Comparison of ENCODE assay signal across 1 cellular context in genomic region chr1:169105434-169106094, GRCh38.
TF ChIP-seq lines count a peak whose summit lies in the region.

No MANE protein-coding gene starts in this region.

TF ChIP-seq in HepG2, 621 proteins besides CTCF, POLR2A, EP300 and RAD21 (continued from another document and continues in another):
- peak; percentile 80; the same call in 1 of the 2 replicates for TF ChIP-seq MXD4 (CRISPR knock-in tag; IDR thresholded peaks at IDR 0.05)
- TF ChIP-seq ZFP82 (CRISPR knock-in tag; IDR thresholded peaks at IDR 0.05; ENCODE audit: borderline replicate concordance) = no peak
- no peak; the same call in 1 of the 2 replicates for TF ChIP-seq ELF3 (CRISPR knock-in tag; IDR thresholded peaks at IDR 0.05)
- TF ChIP-seq ZNF281 (CRISPR knock-in tag; IDR thresholded peaks at IDR 0.05; ENCODE audit: borderline replicate concordance) = peak; percentile 88
- no peak for TF ChIP-seq ZFP36 (IDR thresholded peaks at IDR 0.05; ENCODE audit: borderline replicate concordance, low read depth, low read length, partially characterized antibody)
- TF ChIP-seq MYC (CRISPR knock-in tag; IDR thresholded peaks at IDR 0.05; ENCODE audit: borderline replicate concordance) = peak; percentile 60
- TF ChIP-seq SCMH1 (CRISPR knock-in tag; IDR thresholded peaks at IDR 0.05; ENCODE audit: borderline replicate concordance) = no peak
- no peak for TF ChIP-seq ZSCAN22 (CRISPR knock-in tag; IDR thresholded peaks at IDR 0.05)
- no peak for TF ChIP-seq ZNF318 (CRISPR knock-in tag; IDR thresholded peaks at IDR 0.05)
- TF ChIP-seq HNRNPUL1 (IDR thresholded peaks at IDR 0.05; ENCODE audit: low read depth, low read length) = peak; percentile 69
- peak; percentile 28; the same call in 1 of the 2 replicates for TF ChIP-seq CSRNP1 (CRISPR knock-in tag; IDR thresholded peaks at IDR 0.05)
- no peak for TF ChIP-seq WIZ (CRISPR knock-in tag; IDR thresholded peaks at IDR 0.05)
- TF ChIP-seq HINFP (CRISPR knock-in tag; IDR thresholded peaks at IDR 0.05; ENCODE audit: low read depth) = no peak
- no peak for TF ChIP-seq CBX2 (IDR thresholded peaks at IDR 0.05; ENCODE audit: low read depth, low read length)
- TF ChIP-seq CBX2 (CRISPR knock-in tag; IDR thresholded peaks at IDR 0.05; ENCODE audit: low read depth) = no peak
- TF ChIP-seq ZNF12 (CRISPR knock-in tag; IDR thresholded peaks at IDR 0.05) = no peak
- TF ChIP-seq TEAD3 (CRISPR knock-in tag; optimal IDR thresholded peaks at IDR 0.05; ENCODE audit: borderline replicate concordance) = peak; percentile 67
- TF ChIP-seq TP53 (CRISPR knock-in tag; conservative IDR thresholded peaks at IDR 0.05) = no peak
- TF ChIP-seq DRAP1 (CRISPR knock-in tag; IDR thresholded peaks at IDR 0.05) = no peak
- no peak for TF ChIP-seq SMC3 (IDR thresholded peaks at IDR 0.05; ENCODE audit: low read length)
- no peak for TF ChIP-seq FOXP1 (IDR thresholded peaks at IDR 0.05)
- TF ChIP-seq FOXP1 (CRISPR knock-in tag; IDR thresholded peaks at IDR 0.05) = peak; percentile 30; the same call in 1 of the 2 replicates
- TF ChIP-seq PHF5A (CRISPR knock-in tag; IDR thresholded peaks at IDR 0.05; ENCODE audit: low read depth, unreplicated experiment) = peak; percentile 46
- TF ChIP-seq RERE (CRISPR knock-in tag; IDR thresholded peaks at IDR 0.05; ENCODE audit: low read depth) = peak; percentile 55; the same call in 1 of the 2 replicates
- TF ChIP-seq LBX2 (CRISPR knock-in tag; IDR thresholded peaks at IDR 0.05; ENCODE audit: borderline replicate concordance) = 0 out of 2 replicates have a peak, but pooled peaks have one; percentile 27
- TF ChIP-seq ZSCAN20 (CRISPR knock-in tag; IDR thresholded peaks at IDR 0.05; ENCODE audit: borderline replicate concordance) = no peak
